ENCODE assay signal across 28 cellular contexts in genomic region chr10:109784236-109784635, GRCh38.
DNase-seq lines count a peak whose midpoint lies in the region; ATAC-seq, FAIRE-seq and TF ChIP-seq lines count a peak whose summit lies in the region.
"Had no signal": no experiment of that assay in that cellular context is flagged by ENCODE, and none has a peak within 500 bp of the region (broad histone marks: within the 10 kb centered on the region; RNA-seq: fewer than 3 reads in every experiment).

No MANE protein-coding gene starts in this region.

- H3K9ac ChIP-seq in PC-3 (ENCODE audit: low read length), result no peak overlapping the region
- H3K9ac ChIP-seq: KMS-11 had no signal

- TF ChIP-seq POLR2A in ovary (IDR thresholded peaks at IDR 0.05), result no peak

- H3K4me3 ChIP-seq in PC-3 (ENCODE audit: low read length) (no peak overlapping the region), bronchial epithelial cell (ENCODE audit: low read depth, low read length) (no peak overlapping the region), retinal pigment epithelial cell (ENCODE audit: low read length) (no peak overlapping the region), ovary (no peak overlapping the region)
- H3K4me3 ChIP-seq: SK-N-MC had no signal

- no peak for TF ChIP-seq CTCF in PC-3 (conservative IDR thresholded peaks at IDR 0.05; ENCODE audit: low read depth, low read length)
- no peak for TF ChIP-seq CTCF in bronchial epithelial cell (IDR thresholded peaks at IDR 0.05; ENCODE audit: insufficient read depth, low read length, severe bottlenecking)
- no peak for TF ChIP-seq CTCF in retinal pigment epithelial cell (conservative IDR thresholded peaks at IDR 0.05; ENCODE audit: low read depth, low read length)
- no peak for TF ChIP-seq CTCF in ovary (IDR thresholded peaks at IDR 0.05)

- FAIRE-seq in bronchial epithelial cell (lab: Jason Lieb, UNC), result peak; percentile 55
- FAIRE-seq: endometrium, H1, small intestine had no signal

- BruUV-seq in PC-3 (replicated peaks; lab: Mats Ljungman, UMichigan), result no TSS peak

- no peaks in the 10 kb centered on the region for H4K20me1 ChIP-seq in PC-3 (ENCODE audit: low read length)

- H3K9me3 ChIP-seq in PC-3 (ENCODE audit: low read length), result no peaks in the 10 kb centered on the region
- H3K9me3 ChIP-seq in ovary, result no peaks in the 10 kb centered on the region
- H3K9me3 ChIP-seq: neutrophil had no signal

- peak overlapping the region; percentile 55 for H2AFZ ChIP-seq in PC-3 (ENCODE audit: low read length)

- H3K4me1 ChIP-seq in PC-3 (ENCODE audit: insufficient read depth, low read length) (no peaks in the 10 kb centered on the region), ovary (ENCODE audit: insufficient read depth) (no peaks in the 10 kb centered on the region)

- intact Hi-C loops in PC-3 (cut with micrococcal nuclease), result no loop called here
- intact Hi-C loops in ovary (cut with DNase I), result no loop called here

- POLR2A ChIA-PET in PC-3 (lab: Charles Lee; ENCODE audit: unreplicated experiment), result interaction anchor here (0.6 kb wide), 1 partner anchor 51 kb away, joined by 5 read pairs; no protein-coding TSS in a partner anchor

- CTCF ChIA-PET in PC-3 (lab: Charles Lee), result no interaction called here

- H3K4me2 ChIP-seq in PC-3 (ENCODE audit: low read length), result peak overlapping the region; percentile 35; the same call in 1 of the 2 replicates
- H3K4me2 ChIP-seq: KMS-11 had no signal

- no peaks in the 10 kb centered on the region for H3K9me2 ChIP-seq in PC-3 (replicated peaks; ENCODE audit: low read length)

- H3F3A ChIP-seq in PC-3 (ENCODE audit: low read length, unreplicated experiment), result no peaks in the 10 kb centered on the region

- H3K27ac ChIP-seq in PC-3 (ENCODE audit: low read length) (no peak overlapping the region), ovary (no peak overlapping the region)
- H3K27ac ChIP-seq: KMS-11, neutrophil, RWPE1, SK-N-MC, WERI-Rb-1 had no signal

- peak; percentile 35 for DNase-seq in EH (ENCODE audit: low read depth)
- peak; percentile 38 for DNase-seq in PC-3
- peak; percentile 16 for DNase-seq in bronchial epithelial cell (ENCODE audit: low read depth)
- DNase-seq in retinal pigment epithelial cell (ENCODE audit: low read depth), result peak; percentile 5
- DNase-seq in ovary, result no peak
- DNase-seq in pons (ENCODE audit: low spot score), result no peak
- no peak for DNase-seq in MV-4-11 (lab: John Stamatoyannopoulos, UW)
- DNase-seq: activated CD4-positive, alpha-beta T cell treated with anti-CD3 and anti-CD28 coated beads, Interleukin-2, amount 10 ng/mL, durations not matched to agents 7 days and 5 days; activated naive CD4-positive, alpha-beta T cell treated with anti-CD3 and anti-CD28 coated beads, Interleukin-2, amount 10 ng/mL, durations not matched to agents 7 days and 5 days; activated T-cell treated with anti-CD3 and anti-CD28 coated beads, Interleukin-2, amount 50 U/mL, for 48 hours; anterior cingulate cortex; CD4-positive, CD25-positive, alpha-beta regulatory T cell; central memory CD4-positive, alpha-beta T cell; dermis blood vessel endothelial cell; glutamatergic neuron; NCI-H1694; NCI-H2171 treated with DMSO at 0.1 percent for 48 hours; NCI-H526 treated with DMSO at 0.1 percent for 48 hours; small intestine; stimulated activated CD4-positive, alpha-beta T cell treated with anti-CD3 and anti-CD28 coated beads, Interleukin-2, amount 100 ng/mL, for 24 hours; substantia nigra; WERI-Rb-1 had no signal

- H3K79me2 ChIP-seq in PC-3 (ENCODE audit: low read length), result no peaks in the 10 kb centered on the region

- H3K27me3 ChIP-seq in PC-3 (ENCODE audit: low read length) (no peaks in the 10 kb centered on the region), bronchial epithelial cell (ENCODE audit: control insufficient read depth, insufficient read depth, low read length) (no peaks in the 10 kb centered on the region), ovary (no peaks in the 10 kb centered on the region)
- H3K27me3 ChIP-seq: neutrophil had no signal

- 66 to 73% (median 67%) methylated on average over 3 of the region's 3 CpGs for WGBS in ovary, 3 donors

- no peaks in the 10 kb centered on the region for H3K36me3 ChIP-seq in PC-3 (ENCODE audit: low read depth, low read length)
- no peaks in the 10 kb centered on the region for H3K36me3 ChIP-seq in bronchial epithelial cell (ENCODE audit: control insufficient read depth, insufficient read depth, low read length)
- H3K36me3 ChIP-seq in ovary, result no peaks in the 10 kb centered on the region
- H3K36me3 ChIP-seq: neutrophil, WERI-Rb-1 had no signal

- TF ChIP-seq EP300 in ovary (IDR thresholded peaks at IDR 0.05), result no peak

- ATAC-seq in PC-3, result peak; percentile 64

Comparison
In these comparisons a context has a peak if more than half of its experiments do, and no peak if none do; other contexts are left out.
1. DNase-seq: peak in EH (single experiment), PC-3 (single experiment), bronchial epithelial cell (single experiment) and retinal pigment epithelial cell (single experiment); none in ovary (0 of 5), pons (single experiment) and MV-4-11 (single experiment).